In genomic region chr7:158260567-158261361, GRCh38 we compare ENCODE assay signal across 21 cellular contexts.
DNase-seq lines count a peak whose midpoint lies in the region; TF ChIP-seq lines count a peak whose summit lies in the region.
"Had no signal": no experiment of that assay in that cellular context is flagged by ENCODE, and none has a peak within 500 bp of the region (broad histone marks: within the 10 kb centered on the region; RNA-seq: fewer than 3 reads in every experiment).

No MANE protein-coding gene starts in this region.

- H3K27ac ChIP-seq in tibial nerve = peak overlapping the region in 3 of 4 donors; percentile 31 to 78 (median 55)
- H3K27ac ChIP-seq: BLaER1 treated with 17β-estradiol and CSF1 and Interleukin-3, amounts not matched to agents 10 nM and 100 nM; RWPE1 had no signal

- no peak overlapping the region for H3K4me3 Mint-ChIP-seq in brain
- no peak overlapping the region for H3K4me3 Mint-ChIP-seq in nephron
- H3K4me3 Mint-ChIP-seq: CD8-positive, alpha-beta T cell had no signal

- H3K9me3 Mint-ChIP-seq in brain (peaks cover 0 to 53% (median 3%) of the 10 kb centered on the region in 5 experiments), nephron (no peaks in the 10 kb centered on the region)
- H3K9me3 Mint-ChIP-seq: CD8-positive, alpha-beta T cell had no signal

- H3K9me3 ChIP-seq in tibial nerve = peaks cover 0 to 9% (median 0%) of the 10 kb centered on the region in 4 donors
- H3K9me3 ChIP-seq in MG63 = no peaks in the 10 kb centered on the region
- H3K9me3 ChIP-seq: BLaER1 treated with 17β-estradiol and CSF1 and Interleukin-3, amounts not matched to agents 10 nM and 100 nM; Caco-2 had no signal

- H3K36me3 Mint-ChIP-seq in brain = peaks cover 5% of the 10 kb centered on the region
- H3K36me3 Mint-ChIP-seq in nephron (ENCODE audit: low read depth) = no peaks in the 10 kb centered on the region
- H3K36me3 Mint-ChIP-seq: CD8-positive, alpha-beta T cell had no signal

- WGBS in tibial nerve, 2 donors = 54 to 77% methylated on average over 19 to 20 of the region's 20 CpGs

- TF ChIP-seq CTCF in brain (conservative IDR thresholded peaks at IDR 0.05) (no peak), nephron (IDR thresholded peaks at IDR 0.05; ENCODE audit: unreplicated experiment in 3 of 3) (no peak), tibial nerve (IDR thresholded peaks at IDR 0.05) (no peak)

- peaks cover 32% of the 10 kb centered on the region for H3K4me1 Mint-ChIP-seq in brain
- peaks cover 8% of the 10 kb centered on the region for H3K4me1 Mint-ChIP-seq in nephron

- TF ChIP-seq EP300 in tibial nerve (IDR thresholded peaks at IDR 0.05) = peak in 1 of 2 donors; percentile 82

- H3K4me3 ChIP-seq in tibial nerve (no peak overlapping the region), MG63 (no peak overlapping the region)
- H3K4me3 ChIP-seq: BLaER1 treated with 17β-estradiol and CSF1 and Interleukin-3, amounts not matched to agents 10 nM and 100 nM had no signal

- no peak for TF ChIP-seq POLR2A in tibial nerve (IDR thresholded peaks at IDR 0.05)

- H3K27me3 ChIP-seq in tibial nerve (no peaks in the 10 kb centered on the region), MG63 (no peaks in the 10 kb centered on the region)
- H3K27me3 ChIP-seq: BLaER1 treated with 17β-estradiol and CSF1 and Interleukin-3, amounts not matched to agents 10 nM and 100 nM had no signal

- H3K4me1 ChIP-seq in tibial nerve = no peaks in the 10 kb centered on the region
- H3K4me1 ChIP-seq: BLaER1 treated with 17β-estradiol and CSF1 and Interleukin-3, amounts not matched to agents 10 nM and 100 nM; Caco-2 had no signal

- DNase-seq in ELF-1 (ENCODE audit: low read depth, low spot score) = peak; percentile 44
- no peak for DNase-seq in tibial nerve (ENCODE audit: low spot score in 2 of 2)
- no peak for DNase-seq in C1 segment of cervical spinal cord (lab: John Stamatoyannopoulos, UW)
- DNase-seq in SKM-1 (lab: John Stamatoyannopoulos, UW; ENCODE audit: unreplicated experiment) = no peak
- no peak for DNase-seq in MG63
- DNase-seq: AML-193; Caco-2; CD8-positive, alpha-beta T cell; GF-D8; GOT3; HCEC 1CT; KBM-7; MM.1S; NCI-H2029; NCI-H446 treated with DMSO at 0.1 percent for 48 hours; NCI-H526; SHP77 had no signal

- H3K27me3 Mint-ChIP-seq in brain (no peaks in the 10 kb centered on the region), nephron (ENCODE audit: low read depth) (no peaks in the 10 kb centered on the region)

- H3K27ac Mint-ChIP-seq in brain (peak overlapping the region in 3 of 5 experiments; percentile 56 to 94 (median 93)), nephron (peak overlapping the region; percentile 51 to 69 (median 61))
- H3K27ac Mint-ChIP-seq: CD8-positive, alpha-beta T cell had no signal

- H3K36me3 ChIP-seq in tibial nerve = no peaks in the 10 kb centered on the region
- H3K36me3 ChIP-seq in MG63 = no peaks in the 10 kb centered on the region
- H3K36me3 ChIP-seq: BLaER1 treated with 17β-estradiol and CSF1 and Interleukin-3, amounts not matched to agents 10 nM and 100 nM had no signal
